9 cellular contexts compared by ENCODE assay signal in genomic region chr4:139951051-139951450, GRCh38.
DNase-seq lines count a peak whose midpoint lies in the region; ATAC-seq and TF ChIP-seq lines count a peak whose summit lies in the region.
"Had no signal": no experiment of that assay in that cellular context is flagged by ENCODE, and none has a peak within 500 bp of the region (broad histone marks: within the 10 kb centered on the region; RNA-seq: fewer than 3 reads in every experiment).

No MANE protein-coding gene starts in this region.

- H3K27ac ChIP-seq in HL-60 (replicated peaks), result 0 out of 2 replicates have a peak overlapping the region, but pooled peaks have one; percentile 17

- no peak overlapping the region for H3K9ac ChIP-seq in adipocyte (ENCODE audit: low read length)

- no peak for TF ChIP-seq CTCF in HL-60 (IDR thresholded peaks at IDR 0.05; ENCODE audit: insufficient read depth, low read length)

- peaks cover 43% of the 10 kb centered on the region for H3K4me1 ChIP-seq in adipocyte (ENCODE audit: control insufficient read depth, insufficient read depth, low read length)

- DNase-seq in HL-60 (ENCODE audit: low read depth in 1 of 2, low spot score in 1 of 2) (no peak), adipocyte (ENCODE audit: low read depth) (peak; percentile 42), non-pigmented ciliary epithelial cell (ENCODE audit: low read depth) (peak; percentile 43), COLO829 (ENCODE audit: low spot score) (no peak), NCI-H345 treated with DMSO at 0.1 percent for 48 hours (lab: John Stamatoyannopoulos, UW; ENCODE audit: unreplicated experiment) (no peak), NCI-H524 (lab: John Stamatoyannopoulos, UW) (no peak)

- no peaks in the 10 kb centered on the region for H3K9me3 ChIP-seq in adipocyte (ENCODE audit: control insufficient read depth, low read length)

- H3K27me3 ChIP-seq in HL-60 (ENCODE audit: insufficient read depth, poor library complexity, severe bottlenecking) (no peaks in the 10 kb centered on the region), adipocyte (replicated peaks; ENCODE audit: control insufficient read depth, insufficient read depth, low read length) (no peaks in the 10 kb centered on the region)

- ATAC-seq in GM19395 (IDR thresholded peaks at IDR 0.05; ENCODE audit: unreplicated experiment) (peak; percentile 26), HG03565 (IDR thresholded peaks at IDR 0.05; ENCODE audit: unreplicated experiment) (no peak)
- ATAC-seq: Panc1 had no signal

- H3K36me3 ChIP-seq in adipocyte (ENCODE audit: control insufficient read depth, insufficient read depth, low read length, severe bottlenecking), result no peaks in the 10 kb centered on the region

- H3K4me3 ChIP-seq in HL-60 (replicated peaks; ENCODE audit: insufficient read depth, low read length) (no peak overlapping the region), adipocyte (ENCODE audit: low read length) (no peak overlapping the region)

Comparison
In these comparisons a context has a peak if more than half of its experiments do, and no peak if none do; other contexts are left out.
1. DNase-seq: peak in adipocyte (single experiment) and non-pigmented ciliary epithelial cell (single experiment); none in HL-60 (0 of 2), COLO829 (single experiment), NCI-H345 treated with DMSO at 0.1 percent for 48 hours (single experiment) and NCI-H524 (0 of 2).